ENCODE assay signal across 20 cellular contexts in genomic region chr11:14875163-14875562, GRCh38. TPM values are rescaled to one million over a fixed set of nuclear protein-coding genes. Genes with fewer than 3 reads are reported as not detected.
DNase-seq lines count a peak whose midpoint lies in the region; ATAC-seq, FAIRE-seq and TF ChIP-seq lines count a peak whose summit lies in the region.
"Had no signal": no experiment of that assay in that cellular context is flagged by ENCODE, and none has a peak within 500 bp of the region (broad histone marks: within the 10 kb centered on the region; RNA-seq: fewer than 3 reads in every experiment).

No MANE protein-coding gene starts in this region.

- peaks cover 4% of the 10 kb centered on the region for H3K4me1 Mint-ChIP-seq in CD4-positive, alpha-beta T cell (ENCODE audit: low read depth)
- peaks cover 14% of the 10 kb centered on the region for H3K4me1 Mint-ChIP-seq in CD8-positive, alpha-beta T cell (ENCODE audit: low read depth)
- H3K4me1 Mint-ChIP-seq in activated T-helper 17 cell treated with anti-CD3 and anti-CD28 coated beads, Interleukin-2, amount 50 U/mL, for 72 hours = no peaks in the 10 kb centered on the region
- H3K4me1 Mint-ChIP-seq: GM23338 had no signal

- H3K27ac Mint-ChIP-seq in CD4-positive, alpha-beta T cell = peak overlapping the region; percentile 25
- H3K27ac Mint-ChIP-seq in CD8-positive, alpha-beta T cell = peak overlapping the region; percentile 1
- peak overlapping the region; percentile 1 for H3K27ac Mint-ChIP-seq in activated T-helper 17 cell treated with anti-CD3 and anti-CD28 coated beads, Interleukin-2, amount 50 U/mL, for 72 hours
- H3K27ac Mint-ChIP-seq: GM23338 had no signal

- intact Hi-C loops in CD4-positive, alpha-beta T cell (cut with DNase I, micrococcal nuclease) = no loop called here
- intact Hi-C loops in CD8-positive, alpha-beta T cell (cut with DNase I, micrococcal nuclease) = no loop called here

- FAIRE-seq in islet of Langerhans (lab: Jason Lieb, UNC) = peak; percentile 36
- FAIRE-seq: D721Med, GM12878, GM19239, H54 had no signal

- CTCF ChIA-PET in CD4-positive, alpha-beta T cell (lab: Charles Lee) = no interaction called here
- CTCF ChIA-PET in CD8-positive, alpha-beta T cell (lab: Charles Lee) = no interaction called here

- H3K36me3 ChIP-seq in CD8-positive, alpha-beta T cell (ENCODE audit: insufficient read depth, low read length) = peaks cover 33% of the 10 kb centered on the region
- H3K36me3 ChIP-seq: HAP-1 had no signal

- no peaks in the 10 kb centered on the region for H3K27me3 Mint-ChIP-seq in CD4-positive, alpha-beta T cell
- H3K27me3 Mint-ChIP-seq in CD8-positive, alpha-beta T cell (ENCODE audit: low read depth) = no peaks in the 10 kb centered on the region
- H3K27me3 Mint-ChIP-seq in activated T-helper 17 cell treated with anti-CD3 and anti-CD28 coated beads, Interleukin-2, amount 50 U/mL, for 72 hours = no peaks in the 10 kb centered on the region
- H3K27me3 Mint-ChIP-seq: CD8-positive, alpha-beta memory T cell had no signal

- POLR2A ChIA-PET in CD4-positive, alpha-beta T cell (lab: Charles Lee) = no interaction called here
- POLR2A ChIA-PET in CD8-positive, alpha-beta T cell (lab: Charles Lee) = interaction anchor here (1.1 kb wide), 1 partner anchor 17 kb away, joined by 3 read pairs; the partner anchor contains the start of gene CYP2R1

- no peak for ATAC-seq in CD4-positive, alpha-beta T cell (ENCODE audit: poor library complexity)
- ATAC-seq in CD8-positive, alpha-beta T cell = no peak
- ATAC-seq in activated T-helper 17 cell treated with anti-CD3 and anti-CD28 coated beads, Interleukin-2, amount 50 U/mL, for 72 hours (replicated peaks) = no peak
- ATAC-seq in HG03039 (IDR thresholded peaks at IDR 0.05; ENCODE audit: unreplicated experiment) (no peak), HG03469 (IDR thresholded peaks at IDR 0.05; ENCODE audit: unreplicated experiment) (no peak)
- ATAC-seq: GM12878, GM23338 had no signal

- H3K4me1 ChIP-seq in CD8-positive, alpha-beta T cell (ENCODE audit: insufficient read depth, low read length) = no peaks in the 10 kb centered on the region
- H3K4me1 ChIP-seq: HAP-1 had no signal

- H3K36me3 Mint-ChIP-seq in CD4-positive, alpha-beta T cell (ENCODE audit: low read depth) = peaks cover 85% of the 10 kb centered on the region
- H3K36me3 Mint-ChIP-seq in CD8-positive, alpha-beta T cell = peaks cover 85% of the 10 kb centered on the region
- H3K36me3 Mint-ChIP-seq in activated T-helper 17 cell treated with anti-CD3 and anti-CD28 coated beads, Interleukin-2, amount 50 U/mL, for 72 hours (ENCODE audit: low read depth) = peaks cover 35% of the 10 kb centered on the region

- no peak for DNase-seq in CD4-positive, alpha-beta T cell
- no peak for DNase-seq in CD8-positive, alpha-beta T cell
- DNase-seq in GM19240 (ENCODE audit: insufficient read length, low spot score) = no peak
- DNase-seq: C1 segment of cervical spinal cord; CD8-positive, alpha-beta memory T cell; DMS 273 treated with DMSO at 0.1 percent for 48 hours; DMS79; EL; GDM1 had no signal

- no peak overlapping the region for H3K4me3 ChIP-seq in CD8-positive, alpha-beta T cell (ENCODE audit: low read depth, low read length)
- H3K4me3 ChIP-seq: GM12878, GM23338, HAP-1 had no signal

- no peak overlapping the region for H3K27ac ChIP-seq in CD4-positive, alpha-beta T cell (ENCODE audit: low read depth, low read length)
- H3K27ac ChIP-seq in CD8-positive, alpha-beta T cell (ENCODE audit: low read depth, low read length) = no peak overlapping the region

- no peaks in the 10 kb centered on the region for H3K9me3 ChIP-seq in CD4-positive, alpha-beta T cell (ENCODE audit: control insufficient read depth, low read length)
- H3K9me3 ChIP-seq in CD8-positive, alpha-beta T cell (ENCODE audit: low read length) = no peaks in the 10 kb centered on the region
- H3K9me3 ChIP-seq: HAP-1 had no signal

- no peak overlapping the region for H3K4me3 Mint-ChIP-seq in CD4-positive, alpha-beta T cell
- H3K4me3 Mint-ChIP-seq in CD8-positive, alpha-beta T cell = no peak overlapping the region
- H3K4me3 Mint-ChIP-seq in activated T-helper 17 cell treated with anti-CD3 and anti-CD28 coated beads, Interleukin-2, amount 50 U/mL, for 72 hours = no peak overlapping the region
- H3K4me3 Mint-ChIP-seq: CD8-positive, alpha-beta memory T cell; GM23338 had no signal

- no peaks in the 10 kb centered on the region for H3K9me3 Mint-ChIP-seq in CD4-positive, alpha-beta T cell
- no peaks in the 10 kb centered on the region for H3K9me3 Mint-ChIP-seq in CD8-positive, alpha-beta T cell
- no peaks in the 10 kb centered on the region for H3K9me3 Mint-ChIP-seq in activated T-helper 17 cell treated with anti-CD3 and anti-CD28 coated beads, Interleukin-2, amount 50 U/mL, for 72 hours
- H3K9me3 Mint-ChIP-seq: CD8-positive, alpha-beta memory T cell; GM23338 had no signal

- no peak for TF ChIP-seq CTCF in CD4-positive, alpha-beta T cell (IDR thresholded peaks at IDR 0.05)
- no peak for TF ChIP-seq CTCF in CD8-positive, alpha-beta T cell (IDR thresholded peaks at IDR 0.05)

- no peaks in the 10 kb centered on the region for H3K27me3 ChIP-seq in CD4-positive, alpha-beta T cell (ENCODE audit: control insufficient read depth, insufficient read depth, low read length)
- H3K27me3 ChIP-seq in CD8-positive, alpha-beta T cell (ENCODE audit: insufficient read depth, low read length) = no peaks in the 10 kb centered on the region

RNA-seq across cellular contexts. Expression of gene CYP2R1, which starts 16.9 kb away (rescaled TPM):
- total RNA-seq in CD4-positive, alpha-beta T cell = 10 to 100 TPM; 14.2 to 15.8 TPM
- total RNA-seq in CD8-positive, alpha-beta T cell = 10 to 100 TPM; 10.7 to 12.6 TPM
- 10 to 100 TPM; 10.5 to 13.7 TPM for total RNA-seq in activated T-helper 17 cell treated with anti-CD3 and anti-CD28 coated beads, Interleukin-2, amount 50 U/mL, for 72 hours
- total RNA-seq: A172 had no signal
